ENCODE assay signal across 8 cellular contexts in genomic region chr17:38825762-38826247, GRCh38. TPM values are rescaled to one million over a fixed set of nuclear protein-coding genes. Genes with fewer than 3 reads are reported as not detected.
DNase-seq lines count a peak whose midpoint lies in the region; ATAC-seq and TF ChIP-seq lines count a peak whose summit lies in the region.

No MANE protein-coding gene starts in this region.

- H2AFZ ChIP-seq in neural cell (ENCODE audit: low read depth, low read length): peak overlapping the region; percentile 90

- H3K9ac ChIP-seq in BLaER1: peak overlapping the region; percentile 87
- H3K9ac ChIP-seq in NT2/D1 (ENCODE audit: insufficient read length, low read depth): peak overlapping the region; percentile 92
- H3K9ac ChIP-seq in neural cell (ENCODE audit: low read length): peak overlapping the region; percentile 85

- H3K4me2 ChIP-seq in BLaER1: peak overlapping the region; percentile 85
- H3K4me2 ChIP-seq in neural cell (ENCODE audit: low read length): peak overlapping the region; percentile 99

- H3K4me1 ChIP-seq in BLaER1: peaks cover 21% of the 10 kb centered on the region
- peaks cover 3% of the 10 kb centered on the region for H3K4me1 ChIP-seq in NT2/D1 (ENCODE audit: insufficient read depth, insufficient read length)
- peaks cover 15% of the 10 kb centered on the region for H3K4me1 ChIP-seq in effector memory CD4-positive, alpha-beta T cell (ENCODE audit: control insufficient read depth, insufficient read depth, low read length, poor library complexity, severe bottlenecking)

- peaks cover 17% of the 10 kb centered on the region for H3K79me2 ChIP-seq in neural cell (replicated peaks; ENCODE audit: insufficient read depth, low read length)

- no peaks in the 10 kb centered on the region for H3K9me2 ChIP-seq in neural cell (ENCODE audit: insufficient read depth, low read length)

- no peak for TF ChIP-seq CTCF in neural cell (IDR thresholded peaks at IDR 0.05; ENCODE audit: poor library complexity, severe bottlenecking)

- no peaks in the 10 kb centered on the region for H3K27me3 ChIP-seq in BLaER1
- H3K27me3 ChIP-seq in NT2/D1 (ENCODE audit: insufficient read depth, insufficient read length): no peaks in the 10 kb centered on the region
- no peaks in the 10 kb centered on the region for H3K27me3 ChIP-seq in effector memory CD4-positive, alpha-beta T cell (replicated peaks; ENCODE audit: control insufficient read depth, insufficient read depth, low read length, poor library complexity, severe bottlenecking)
- no peaks in the 10 kb centered on the region for H3K27me3 ChIP-seq in neural cell (ENCODE audit: insufficient read depth, low read depth, low read length)

- peaks cover 20% of the 10 kb centered on the region for H3K36me3 ChIP-seq in BLaER1
- H3K36me3 ChIP-seq in NT2/D1 (ENCODE audit: insufficient read depth, insufficient read length, low read length): peaks cover 23% of the 10 kb centered on the region
- H3K36me3 ChIP-seq in effector memory CD4-positive, alpha-beta T cell (ENCODE audit: control insufficient read depth, insufficient read depth, low read length): peaks cover 7% of the 10 kb centered on the region
- H3K36me3 ChIP-seq in neural cell (ENCODE audit: insufficient read depth, low read length): no peaks in the 10 kb centered on the region

- TF ChIP-seq EP300 in neural cell (conservative IDR thresholded peaks at IDR 0.05; ENCODE audit: poor library complexity, severe bottlenecking): no peak

- no peaks in the 10 kb centered on the region for H3K9me3 ChIP-seq in BLaER1
- H3K9me3 ChIP-seq in NT2/D1 (ENCODE audit: insufficient read depth, low read length): no peaks in the 10 kb centered on the region
- no peaks in the 10 kb centered on the region for H3K9me3 ChIP-seq in effector memory CD4-positive, alpha-beta T cell (ENCODE audit: control insufficient read depth, low read length)
- H3K9me3 ChIP-seq in neural cell (ENCODE audit: low read length): no peaks in the 10 kb centered on the region

- no peak for DNase-seq in NT2/D1 (ENCODE audit: low read depth, low spot score)
- no peak for DNase-seq in effector memory CD4-positive, alpha-beta T cell
- DNase-seq in SK-N-DZ (ENCODE audit: low spot score): no peak
- no peak for DNase-seq in Kasumi-1 (lab: John Stamatoyannopoulos, UW)
- no peak for DNase-seq in HuH-7.5 (ENCODE audit: low spot score)

- no peak for ATAC-seq in GM18498 (IDR thresholded peaks at IDR 0.05; ENCODE audit: unreplicated experiment)

- H3K4me3 ChIP-seq in BLaER1 (peak overlapping the region; percentile 85), NT2/D1 (ENCODE audit: insufficient read length, low read depth) (peak overlapping the region; percentile 96), neural cell (ENCODE audit: low read length) (peak overlapping the region; percentile 86)
- peak overlapping the region; percentile 82 for H3K4me3 ChIP-seq in effector memory CD4-positive, alpha-beta T cell (ENCODE audit: insufficient read depth, low read depth, low read length, poor library complexity, severe bottlenecking)

- TF ChIP-seq RAD21 in neural cell (conservative IDR thresholded peaks at IDR 0.05): no peak

- no peaks in the 10 kb centered on the region for H3F3A ChIP-seq in neural cell (ENCODE audit: insufficient read depth, low read length, poor library complexity, severe bottlenecking)

- H4K20me1 ChIP-seq in BLaER1: peaks cover 37% of the 10 kb centered on the region
- H4K20me1 ChIP-seq in neural cell (ENCODE audit: insufficient read depth): no peaks in the 10 kb centered on the region

- H3K27ac ChIP-seq in BLaER1 (peak overlapping the region; percentile 94), neural cell (ENCODE audit: low read length) (peak overlapping the region; percentile 94)
- H3K27ac ChIP-seq in effector memory CD4-positive, alpha-beta T cell (ENCODE audit: insufficient read depth, low read length, poor library complexity, severe bottlenecking): peak overlapping the region; percentile 98

TF ChIP-seq in neural cell, 6 proteins besides CTCF, POLR2A, EP300 and RAD21:
- no peak for TF ChIP-seq MXI1 (conservative IDR thresholded peaks at IDR 0.05; ENCODE audit: poor library complexity, severe bottlenecking)
- no peak for TF ChIP-seq REST (IDR thresholded peaks at IDR 0.05; ENCODE audit: borderline replicate concordance)
- no peak for TF ChIP-seq TAF1 (IDR thresholded peaks at IDR 0.05; ENCODE audit: low read depth)
- no peak for TF ChIP-seq SMC3 (conservative IDR thresholded peaks at IDR 0.05; ENCODE audit: poor library complexity)
- no peak for TF ChIP-seq EZH2 (IDR thresholded peaks at IDR 0.05; ENCODE audit: borderline replicate concordance, insufficient read depth, low read length, poor library complexity, severe bottlenecking)
- TF ChIP-seq POLR2AphosphoS5 (IDR thresholded peaks at IDR 0.05): no peak
TF ChIP-seq in neural cell: peak in this region for 0.

RNA-seq across cellular contexts. Expression of gene CWC25, which starts 0.7 kb away (rescaled TPM):
- polyA plus RNA-seq in neural cell: 15.4 and 18.4 TPM in 2 replicates
- polyA minus RNA-seq in neural cell: 13.1 and 15.3 TPM in 2 replicates
- 8.9 and 12.0 TPM in 2 replicates for polyA plus RNA-seq in SK-N-DZ (2014; cell fraction: cytosol; rRNA removed)
- 39.8 and 54.9 TPM in 2 replicates for polyA plus RNA-seq in SK-N-DZ (2014; cell fraction: nucleus; rRNA removed)

RNA-seq across cellular contexts. Expression of gene PIP4K2B, which starts 26.4 kb away (rescaled TPM):
- polyA plus RNA-seq in neural cell: 164 and 187 TPM in 2 replicates
- 274 and 279 TPM in 2 replicates for polyA minus RNA-seq in neural cell
- 55.3 and 64.1 TPM in 2 replicates for polyA plus RNA-seq in SK-N-DZ (2014; cell fraction: cytosol; rRNA removed)
- 60.6 and 62.5 TPM in 2 replicates for polyA plus RNA-seq in SK-N-DZ (2014; cell fraction: nucleus; rRNA removed)

RNA-seq across cellular contexts. Expression of gene RPL23, which starts 27.7 kb away (rescaled TPM):
- 1,212 and 1,333 TPM in 2 replicates for polyA plus RNA-seq in neural cell
- 320 and 402 TPM in 2 replicates for polyA minus RNA-seq in neural cell
- 2,846 and 2,901 TPM in 2 replicates for polyA plus RNA-seq in SK-N-DZ (2014; cell fraction: cytosol; rRNA removed)
- 2,361 and 2,387 TPM in 2 replicates for polyA plus RNA-seq in SK-N-DZ (2014; cell fraction: nucleus; rRNA removed)

RNA-seq across cellular contexts. Expression of gene LASP1, which starts 44.1 kb away (rescaled TPM):
- polyA plus RNA-seq in neural cell: 56.3 and 60.0 TPM in 2 replicates
- 112 and 113 TPM in 2 replicates for polyA minus RNA-seq in neural cell
- 33.0 and 37.4 TPM in 2 replicates for polyA plus RNA-seq in SK-N-DZ (2014; cell fraction: cytosol; rRNA removed)
- polyA plus RNA-seq in SK-N-DZ (2014; cell fraction: nucleus; rRNA removed): 15.7 and 18.3 TPM in 2 replicates
